Comparison of ENCODE assay signal across 8 cellular contexts in genomic region chr7:16078076-16078952, GRCh38.
A peak's percentile ranks its signal among the peaks of the same experiment; 100 is the strongest.
DNase-seq lines count a peak whose midpoint lies in the region; ATAC-seq and TF ChIP-seq lines count a peak whose summit lies in the region.

No MANE protein-coding gene starts in this region.

- POLR2A ChIA-PET in AG04449 (lab: Yijun Ruan, JAX) (no interaction called here), SK-N-SH (lab: Yijun Ruan, JAX) (no interaction called here)

- no peak overlapping the region for H3K9ac ChIP-seq in SK-N-SH

- H4K20me1 ChIP-seq in SK-N-SH (ENCODE audit: insufficient read depth) (no peaks in the 10 kb centered on the region), osteoblast (ENCODE audit: insufficient read depth, low read length) (no peaks in the 10 kb centered on the region)

- no peak for TF ChIP-seq EP300 in SK-N-SH (IDR thresholded peaks at IDR 0.05; ENCODE audit: borderline replicate concordance in 1 of 2, low read depth in 1 of 2, low read length in 1 of 2)

- CTCF ChIA-PET in AG04449 (lab: Yijun Ruan, JAX) (interaction anchor here (0.6 to 4.9 kb wide), 26 partner anchors 9 to 840 kb away, joined by 3 to 104 read pairs (median 4); no protein-coding TSS in a partner anchor), SK-N-SH (lab: Yijun Ruan, JAX) (interaction anchor here (0.6 to 4.9 kb wide), 39 partner anchors 10 to 1360 kb away, joined by 3 to 93 read pairs (median 4); partner anchors contain the start of genes CRPPA and SOSTDC1)

- 1% methylated on average over 3 of the region's 3 CpGs for WGBS in SK-N-SH (ENCODE audit: low lambda C conversion rate)

- TF ChIP-seq RAD21 in SK-N-SH (IDR thresholded peaks at IDR 0.05; ENCODE audit: low read length): peak; percentile 98

- H3K36me3 ChIP-seq in SK-N-SH (replicated peaks in 1 of 2; ENCODE audit: control insufficient read depth in 1 of 2, insufficient read depth in 2 of 2, low read length in 1 of 2) (no peaks in the 10 kb centered on the region), osteoblast (ENCODE audit: insufficient read depth, low read length) (no peaks in the 10 kb centered on the region)

- TF ChIP-seq CTCF in AG04449 (IDR thresholded peaks at IDR 0.05; ENCODE audit: insufficient read depth, low read length, missing control alignments): peak; percentile 63
- peak; percentile 55 for TF ChIP-seq CTCF in GM12873 (IDR thresholded peaks at IDR 0.05; ENCODE audit: insufficient read depth, low read depth, low read length, missing control alignments)
- TF ChIP-seq CTCF in SK-N-SH (IDR thresholded peaks at IDR 0.05): peak; percentile 89
- peak; percentile 87 for TF ChIP-seq CTCF in fibroblast of mammary gland (conservative IDR thresholded peaks at IDR 0.05; ENCODE audit: control insufficient read depth, insufficient read depth, low read depth, low read length)
- TF ChIP-seq CTCF in osteoblast (IDR thresholded peaks at IDR 0.05; ENCODE audit: extremely low read depth, low read depth, low read length): peak; percentile 75

- H3K4me2 ChIP-seq in SK-N-SH (no peak overlapping the region), osteoblast (ENCODE audit: insufficient read depth, low read length) (no peak overlapping the region)

- H3K4me1 ChIP-seq in SK-N-SH (ENCODE audit: control insufficient read depth in 1 of 2, insufficient read depth in 2 of 2, low read depth in 1 of 2, low read length in 1 of 2) (no peaks in the 10 kb centered on the region; a peak in 1 of 4 replicates), osteoblast (ENCODE audit: insufficient read depth, low read length) (no peaks in the 10 kb centered on the region)

- H3F3A ChIP-seq in SK-N-SH (replicated peaks; ENCODE audit: insufficient read depth): no peaks in the 10 kb centered on the region

- ATAC-seq in HG02642 (IDR thresholded peaks at IDR 0.05; ENCODE audit: poor library complexity, unreplicated experiment): peak; percentile 79

- no peak overlapping the region for H3K4me3 ChIP-seq in AG04449 (ENCODE audit: low read depth, low read length)
- no peak overlapping the region for H3K4me3 ChIP-seq in SK-N-SH (ENCODE audit: low read depth in 2 of 2, low read length in 1 of 2)
- no peak overlapping the region for H3K4me3 ChIP-seq in fibroblast of mammary gland (ENCODE audit: control insufficient read depth, low read depth, low read length)
- no peak overlapping the region for H3K4me3 ChIP-seq in osteoblast (ENCODE audit: insufficient read depth, low read length)

- H3K27me3 ChIP-seq in SK-N-SH (ENCODE audit: insufficient read depth) (no peaks in the 10 kb centered on the region; the same call in 1 of the 2 replicates), osteoblast (ENCODE audit: insufficient read depth, low read length) (no peaks in the 10 kb centered on the region)

- H3K9me3 ChIP-seq in SK-N-SH: no peaks in the 10 kb centered on the region
- no peaks in the 10 kb centered on the region for H3K9me3 ChIP-seq in osteoblast (ENCODE audit: low read depth, low read length)

- H2AFZ ChIP-seq in SK-N-SH (ENCODE audit: low read depth) (no peak overlapping the region), osteoblast (ENCODE audit: low read length) (no peak overlapping the region)

- H3K79me2 ChIP-seq in SK-N-SH (ENCODE audit: insufficient read depth): no peaks in the 10 kb centered on the region
- no peaks in the 10 kb centered on the region for H3K79me2 ChIP-seq in osteoblast (ENCODE audit: insufficient read depth, low read length)

- H3K27ac ChIP-seq in SK-N-SH (ENCODE audit: low read depth in 2 of 2, low read length in 1 of 2): no peak overlapping the region
- H3K27ac ChIP-seq in osteoblast (ENCODE audit: low read depth, low read length): no peak overlapping the region

- no peaks in the 10 kb centered on the region for H3K9me2 ChIP-seq in SK-N-SH

- DNase-seq in AG04449 (ENCODE audit: low read depth, low spot score) (no peak), NCI-H1417 (lab: John Stamatoyannopoulos, UW) (peak; percentile 61 to 89 (median 70)), SK-N-SH (peak; percentile 51), fibroblast of mammary gland (ENCODE audit: low read depth) (peak; percentile 75), osteoblast (ENCODE audit: insufficient read length, low spot score, missing footprints) (no peak)
- no peak for DNase-seq in effector CD8-positive, alpha-beta T cell (lab: John Stamatoyannopoulos, UW)

TF ChIP-seq in SK-N-SH, 30 proteins besides CTCF, POLR2A, EP300 and RAD21:
- no peak for TF ChIP-seq PBX3 (IDR thresholded peaks at IDR 0.05)
- TF ChIP-seq POLR2AphosphoS5 (IDR thresholded peaks at IDR 0.05; ENCODE audit: low read depth, low read length): no peak
- no peak for TF ChIP-seq MXI1 (IDR thresholded peaks at IDR 0.05; ENCODE audit: low read depth, low read length)
- TF ChIP-seq JUND (IDR thresholded peaks at IDR 0.05): no peak
- peak; percentile 98 for TF ChIP-seq SMC3 (IDR thresholded peaks at IDR 0.05; ENCODE audit: low read depth, low read length)
- no peak for TF ChIP-seq TCF12 (IDR thresholded peaks at IDR 0.05)
- TF ChIP-seq RCOR1 (IDR thresholded peaks at IDR 0.05; ENCODE audit: low read length): no peak
- TF ChIP-seq FOSL2 (IDR thresholded peaks at IDR 0.05; ENCODE audit: borderline replicate concordance, low read depth): no peak
- no peak for TF ChIP-seq ELF1 (IDR thresholded peaks at IDR 0.05)
- no peak for TF ChIP-seq USF1 (IDR thresholded peaks at IDR 0.05; ENCODE audit: borderline replicate concordance, low read depth)
- no peak for TF ChIP-seq NFIC (IDR thresholded peaks at IDR 0.05; ENCODE audit: borderline replicate concordance)
- TF ChIP-seq GABPA (IDR thresholded peaks at IDR 0.05; ENCODE audit: low read depth): no peak
- no peak for TF ChIP-seq RXRA (IDR thresholded peaks at IDR 0.05; ENCODE audit: borderline replicate concordance, low read depth)
- TF ChIP-seq MAX (IDR thresholded peaks at IDR 0.05; ENCODE audit: low read depth): no peak
- TF ChIP-seq USF2 (IDR thresholded peaks at IDR 0.05; ENCODE audit: borderline replicate concordance, low read depth, low read length): no peak
- peak; percentile 13 for TF ChIP-seq CHD2 (IDR thresholded peaks at IDR 0.05; ENCODE audit: low read length, partially characterized antibody)
- no peak for TF ChIP-seq MEF2A (IDR thresholded peaks at IDR 0.05; ENCODE audit: borderline replicate concordance, low read depth)

Comparison
In these comparisons a context has a peak if more than half of its experiments do, and no peak if none do; other contexts are left out.
1. DNase-seq: peak in NCI-H1417 (3 of 3), SK-N-SH (single experiment) and fibroblast of mammary gland (single experiment); none in AG04449 (single experiment), osteoblast (single experiment) and effector CD8-positive, alpha-beta T cell (single experiment).
2. Peak in every context shown above with its lines, with median percentiles within 50 percentile points of each other: CTCF ChIP-seq.